In the genomic region with DNA sequence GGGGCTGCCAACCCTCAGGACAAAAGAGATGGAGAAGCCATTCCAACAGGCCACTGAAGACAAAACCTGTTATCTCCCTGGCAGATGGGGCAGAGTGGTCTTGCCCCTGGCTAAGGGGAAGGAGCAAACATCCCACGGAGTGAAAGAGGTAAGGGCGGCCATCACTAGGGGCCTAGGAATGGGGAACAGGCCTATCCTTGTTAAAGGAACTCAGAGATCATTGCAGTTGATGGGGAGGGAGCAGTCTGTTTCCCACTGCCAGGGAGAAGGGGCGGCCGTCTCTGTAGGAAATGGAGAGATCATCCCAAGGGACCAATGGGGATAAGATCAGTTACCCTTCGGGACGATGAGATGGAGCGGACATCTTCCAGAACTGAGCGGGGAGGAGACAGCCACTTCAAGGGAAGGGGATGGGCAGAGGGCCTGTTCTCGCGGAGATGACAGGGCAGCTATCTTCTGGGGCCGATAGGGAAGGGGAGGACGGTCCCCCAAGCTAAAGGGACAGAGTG, we compare ENCODE assay signal across 8 cellular contexts. TPM values are rescaled to one million over a fixed set of nuclear protein-coding genes. Genes with fewer than 3 reads are reported as not detected.
DNase-seq lines count a peak whose midpoint lies in the region; ATAC-seq and TF ChIP-seq lines count a peak whose summit lies in the region.

No MANE protein-coding gene starts in this region.

- WGBS in upper lobe of left lung, 2 donors = 12 to 16% methylated on average over 11 to 12 of the region's 12 CpGs

- no peak for DNase-seq in activated T-cell treated with anti-CD3 and anti-CD28 coated beads, Interleukin-2, amount 50 U/mL, for 72 hours
- no peak for DNase-seq in activated T-cell treated with anti-CD3 and anti-CD28 coated beads, Interleukin-2, amount 50 U/mL, for 1 hour
- DNase-seq in astrocyte of the spinal cord (ENCODE audit: low read depth, low spot score) (no peak), lower lobe of right lung (no peak), upper lobe of left lung (no peak), ureter (ENCODE audit: low spot score) (no peak), left colon (no peak)

- no peak for TF ChIP-seq EP300 in upper lobe of left lung (IDR thresholded peaks at IDR 0.05)

- H3K4me3 ChIP-seq in astrocyte of the spinal cord (ENCODE audit: low read depth, low read length) = peak overlapping the region; percentile 93
- peak overlapping the region; percentile 89 for H3K4me3 ChIP-seq in lower lobe of right lung
- H3K4me3 ChIP-seq in upper lobe of left lung = peak overlapping the region; percentile 38 to 99 (median 90)

- TF ChIP-seq POLR2A in upper lobe of left lung (IDR thresholded peaks at IDR 0.05) = no peak

- H3K36me3 Mint-ChIP-seq in activated T-cell treated with anti-CD3 and anti-CD28 coated beads, Interleukin-2, amount 50 U/mL, for 72 hours (ENCODE audit: insufficient read depth in 2 of 2) = peaks cover 5 to 6% of the 10 kb centered on the region in 2 donors

- no peaks in the 10 kb centered on the region for H3K27me3 Mint-ChIP-seq in activated T-cell treated with anti-CD3 and anti-CD28 coated beads, Interleukin-2, amount 50 U/mL, for 72 hours (ENCODE audit: low read depth)

- in situ Hi-C loops in astrocyte of the spinal cord (cut with HindIII; ENCODE audit: low sequenced_read_pairs) = no loop called here

- H3K4me1 ChIP-seq in lower lobe of right lung (peaks cover 31% of the 10 kb centered on the region), upper lobe of left lung (peaks cover 17 to 40% (median 29%) of the 10 kb centered on the region in 4 donors)

- no peak for TF ChIP-seq CTCF in astrocyte of the spinal cord (IDR thresholded peaks at IDR 0.05; ENCODE audit: low read depth, low read length)
- no peak for TF ChIP-seq CTCF in lower lobe of right lung (IDR thresholded peaks at IDR 0.05)
- TF ChIP-seq CTCF in upper lobe of left lung (IDR thresholded peaks at IDR 0.05) = no peak

- no peaks in the 10 kb centered on the region for H3K9me3 Mint-ChIP-seq in activated T-cell treated with anti-CD3 and anti-CD28 coated beads, Interleukin-2, amount 50 U/mL, for 72 hours

- no peaks in the 10 kb centered on the region for H3K27me3 ChIP-seq in lower lobe of right lung (ENCODE audit: low read depth)
- no peaks in the 10 kb centered on the region for H3K27me3 ChIP-seq in upper lobe of left lung

- H3K9me3 ChIP-seq in lower lobe of right lung (no peaks in the 10 kb centered on the region), upper lobe of left lung (no peaks in the 10 kb centered on the region)

- H3K4me1 Mint-ChIP-seq in activated T-cell treated with anti-CD3 and anti-CD28 coated beads, Interleukin-2, amount 50 U/mL, for 72 hours (ENCODE audit: low read depth) = peaks cover 46% of the 10 kb centered on the region

- intact Hi-C loops in lower lobe of right lung (cut with DNase I) (no loop called here), left colon (cut with DNase I, micrococcal nuclease) (no loop called here)

- peaks cover 34% of the 10 kb centered on the region for H3K36me3 ChIP-seq in lower lobe of right lung
- H3K36me3 ChIP-seq in upper lobe of left lung = peaks cover 29 to 34% (median 33%) of the 10 kb centered on the region in 4 donors

- ATAC-seq in activated T-cell treated with anti-CD3 and anti-CD28 coated beads, Interleukin-2, amount 50 U/mL, for 72 hours (replicated peaks in 1 of 2) = no peak
- ATAC-seq in lower lobe of right lung (no peak), upper lobe of left lung (ENCODE audit: low FRiP score in 2 of 2) (peak in 1 of 2 donors; percentile 1), HG03045 (IDR thresholded peaks at IDR 0.05; ENCODE audit: unreplicated experiment) (no peak), left colon (no peak)

- H3K27ac Mint-ChIP-seq in activated T-cell treated with anti-CD3 and anti-CD28 coated beads, Interleukin-2, amount 50 U/mL, for 72 hours = peak overlapping the region; percentile 85

- peak overlapping the region; percentile 89 to 98 for H3K4me3 Mint-ChIP-seq in activated T-cell treated with anti-CD3 and anti-CD28 coated beads, Interleukin-2, amount 50 U/mL, for 72 hours

- H3K27ac ChIP-seq in lower lobe of right lung = peak overlapping the region; percentile 79
- peak overlapping the region; percentile 81 to 91 (median 88) for H3K27ac ChIP-seq in upper lobe of left lung

RNA-seq across cellular contexts. Expression of a gene that starts 0.6 kb away (rescaled TPM):
- 10 to 100 TPM; 29.8 to 31.0 TPM for total RNA-seq in activated T-cell treated with anti-CD3 and anti-CD28 coated beads, Interleukin-2, amount 50 U/mL, for 72 hours
- total RNA-seq in lower lobe of right lung (33.1 TPM), upper lobe of left lung (10 to 100 TPM; 21.1 to 50.6 (median 48.5) TPM), ureter (30.9 TPM), left colon (10 to 100 TPM; 40.7 to 42.0 TPM)

RNA-seq across cellular contexts. Expression of a gene that starts 20.9 kb away (rescaled TPM):
- total RNA-seq in activated T-cell treated with anti-CD3 and anti-CD28 coated beads, Interleukin-2, amount 50 U/mL, for 72 hours = 100 to 1,000 TPM; 106 to 114 TPM
- total RNA-seq in lower lobe of right lung = 67.7 TPM
- 100 to 1,000 TPM in 2 of 6 donors, 10 to 100 TPM in 4; 26.0 to 310 (median 91.0) TPM for total RNA-seq in upper lobe of left lung
- total RNA-seq in ureter = 19.1 TPM
- 10 to 100 TPM; 29.7 to 42.7 TPM for total RNA-seq in left colon

RNA-seq across cellular contexts. Expression of a gene that starts 22.4 kb away (rescaled TPM):
- total RNA-seq in activated T-cell treated with anti-CD3 and anti-CD28 coated beads, Interleukin-2, amount 50 U/mL, for 72 hours = 1 to 10 TPM; 7.6 to 7.9 TPM
- 2.8 TPM for total RNA-seq in lower lobe of right lung
- 10 to 100 TPM in 1 of 6 donors, 1 to 10 TPM in 4, under 1 TPM in 1; 0.76 to 28.3 (median 4.1) TPM for total RNA-seq in upper lobe of left lung
- 0.86 TPM for total RNA-seq in ureter
- total RNA-seq in left colon = 1 to 10 TPM in 1 of 2 donors, under 1 TPM in 1; 0.61 to 1.3 TPM

RNA-seq across cellular contexts. Expression of a gene that starts 27.4 kb away (rescaled TPM):
- 1 to 10 TPM; 3.0 to 3.1 TPM for total RNA-seq in activated T-cell treated with anti-CD3 and anti-CD28 coated beads, Interleukin-2, amount 50 U/mL, for 72 hours
- total RNA-seq in lower lobe of right lung = 14.9 TPM
- total RNA-seq in upper lobe of left lung = 10 to 100 TPM; 17.4 to 26.2 (median 24.4) TPM
- 23.5 TPM for total RNA-seq in ureter
- 10 to 100 TPM; 58.1 to 60.5 TPM for total RNA-seq in left colon

RNA-seq across cellular contexts. Expression of a gene that starts 34.4 kb away (rescaled TPM):
- total RNA-seq in activated T-cell treated with anti-CD3 and anti-CD28 coated beads, Interleukin-2, amount 50 U/mL, for 72 hours = 10 to 100 TPM; 82.8 to 91.7 TPM
- total RNA-seq in lower lobe of right lung (66.5 TPM), upper lobe of left lung (100 to 1,000 TPM in 1 of 6 donors, 10 to 100 TPM in 5; 55.7 to 124 (median 85.4) TPM), ureter (83.0 TPM), left colon (10 to 100 TPM; 59.1 to 81.4 TPM)
